In the genomic region with DNA sequence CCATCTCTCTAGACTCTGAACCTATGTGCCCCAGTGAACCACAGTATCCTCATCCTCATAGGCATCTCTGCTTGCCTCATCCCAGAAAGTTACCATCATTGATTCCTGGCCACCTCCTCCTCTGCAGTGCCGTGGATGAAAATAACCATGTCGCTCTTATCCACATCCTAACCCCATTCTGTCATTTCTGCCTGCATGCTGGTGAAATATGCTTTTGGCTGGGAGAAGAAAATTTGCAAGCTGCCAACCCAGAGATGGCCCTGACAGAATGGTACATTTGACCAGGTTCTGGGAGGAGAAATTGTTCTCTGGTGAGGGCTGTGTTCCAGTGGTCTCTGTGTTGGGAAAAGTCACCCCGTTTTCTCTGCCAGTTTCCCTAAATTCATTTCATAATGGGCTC, we compare ENCODE assay signal across 8 cellular contexts.
"Had no signal": no experiment of that assay in that cellular context is flagged by ENCODE, and none has a peak within 500 bp of the region (broad histone marks: within the 10 kb centered on the region; RNA-seq: fewer than 3 reads in every experiment).

No MANE protein-coding gene starts in this region.

- H3K27ac ChIP-seq: GM23248 had no signal

- DNase-seq: GM23248, GOT3, H7, H9, HCEC 1CT, HFFc6 had no signal

- H3K4me1 ChIP-seq: HAP-1 had no signal

- H3K36me3 ChIP-seq: HAP-1 had no signal

- H3K4me3 ChIP-seq: GM23248, GM23338, HAP-1 had no signal

- H3K9me3 ChIP-seq: HAP-1 had no signal
